8 cellular contexts compared by ENCODE assay signal in genomic region chr11:129766858-129767604, GRCh38. TPM values are rescaled to one million over a fixed set of nuclear protein-coding genes. Genes with fewer than 3 reads are reported as not detected.
DNase-seq lines count a peak whose midpoint lies in the region; ATAC-seq and TF ChIP-seq lines count a peak whose summit lies in the region.

No MANE protein-coding gene starts in this region.

- H3K4me1 ChIP-seq in body of pancreas, result no peaks in the 10 kb centered on the region

- intact Hi-C loops in body of pancreas (cut with DNase I), result no loop called here

- TF ChIP-seq CTCF in AG04450 (IDR thresholded peaks at IDR 0.05; ENCODE audit: low read depth, low read length) (peak; percentile 69), body of pancreas (IDR thresholded peaks at IDR 0.05) (peak in 4 of 7 experiments; percentile 9 to 24 (median 16)), nephron progenitor cell (IDR thresholded peaks at IDR 0.05) (peak; percentile 58)

- CTCF ChIA-PET in AG04450 (lab: Charles Lee), result interaction anchor here (0.5 to 1.1 kb wide), 10 partner anchors 12 to 930 kb away, joined by 3 to 6 read pairs (median 4); no protein-coding TSS in a partner anchor

- no peak for ATAC-seq in body of pancreas
- no peak for ATAC-seq in HG02884 (IDR thresholded peaks at IDR 0.05; ENCODE audit: unreplicated experiment)
- no peak for ATAC-seq in HG03280 (IDR thresholded peaks at IDR 0.05; ENCODE audit: unreplicated experiment)
- no peak for ATAC-seq in GM19467 (IDR thresholded peaks at IDR 0.05; ENCODE audit: unreplicated experiment)

- H3K4me3 ChIP-seq in AG04450 (ENCODE audit: low read depth, low read length) (no peak overlapping the region), body of pancreas (no peak overlapping the region)

- no peak overlapping the region for H3K27ac ChIP-seq in AG04450 (ENCODE audit: low read depth, low read length)
- no peak overlapping the region for H3K27ac ChIP-seq in body of pancreas

- 28 to 29% methylated on average over 8 of the region's 8 CpGs for WGBS in body of pancreas, 2 donors

- TF ChIP-seq POLR2A in body of pancreas (IDR thresholded peaks at IDR 0.05), result no peak

- no peak overlapping the region for H3K27ac Mint-ChIP-seq in nephron progenitor cell

- peaks cover 5% of the 10 kb centered on the region for H3K4me1 Mint-ChIP-seq in nephron progenitor cell

- no peaks in the 10 kb centered on the region for H3K27me3 ChIP-seq in AG04450 (ENCODE audit: control insufficient read depth, insufficient read depth, low read length)
- no peaks in the 10 kb centered on the region for H3K27me3 ChIP-seq in body of pancreas

- peaks cover 24% of the 10 kb centered on the region for H3K9me3 Mint-ChIP-seq in nephron progenitor cell

- peaks cover 20% of the 10 kb centered on the region for H3K27me3 Mint-ChIP-seq in nephron progenitor cell (ENCODE audit: low read depth, poor library complexity)

- H3K9me3 ChIP-seq in AG04450 (ENCODE audit: control insufficient read depth, insufficient read depth, low read length), result no peaks in the 10 kb centered on the region
- no peaks in the 10 kb centered on the region for H3K9me3 ChIP-seq in body of pancreas

- no peaks in the 10 kb centered on the region for H3K36me3 ChIP-seq in body of pancreas (replicated peaks in 1 of 2; ENCODE audit: insufficient read depth in 1 of 2, low read depth in 2 of 2)

- H3K4me3 Mint-ChIP-seq in nephron progenitor cell, result peak overlapping the region; percentile 49

- no peak for DNase-seq in AG04450 (ENCODE audit: low read depth, low spot score)
- DNase-seq in GM03348 (ENCODE audit: low spot score), result peak; percentile 29
- peak; percentile 47 for DNase-seq in NCI-H748 (lab: John Stamatoyannopoulos, UW; ENCODE audit: unreplicated experiment)
- DNase-seq in body of pancreas, result peak in 2 of 4 donors; percentile 14 to 27
- DNase-seq in nephron progenitor cell, result peak; percentile 49

- POLR2A ChIA-PET in AG04450 (lab: Yijun Ruan, JAX), result no interaction called here

- no peaks in the 10 kb centered on the region for H3K36me3 Mint-ChIP-seq in nephron progenitor cell (ENCODE audit: low read depth)

RNA-seq across cellular contexts. Expression of gene TMEM45B, which starts 48.6 kb away (rescaled TPM):
- not detected in 2 replicates for polyA plus RNA-seq in AG04450 (2011; rRNA removed)
- polyA minus RNA-seq in AG04450 (2011; rRNA and poly(A)+ RNA removed), result not detected in 2 replicates
- 1 to 10 TPM; 1.8 to 4.6 TPM for total RNA-seq in body of pancreas

Comparison
In these comparisons a context has a peak if more than half of its experiments do, and no peak if none do; other contexts are left out.
1. CTCF ChIP-seq: peak in every context shown above with its lines; median percentile 69 in AG04450; 58 in nephron progenitor cell; 16 in body of pancreas.